ENCODE assay signal across 8 cellular contexts in genomic region chr2:88765154-88765948, GRCh38.
DNase-seq lines count a peak whose midpoint lies in the region; ATAC-seq, FAIRE-seq and TF ChIP-seq lines count a peak whose summit lies in the region.

No MANE protein-coding gene starts in this region.

- no peak overlapping the region for H3K27ac ChIP-seq in HL-60 (replicated peaks)
- no peak overlapping the region for H3K27ac ChIP-seq in endothelial cell of umbilical vein (ENCODE audit: insufficient read depth, low read depth, low read length)

- dilution Hi-C loops in endothelial cell of umbilical vein (cut with MboI; ENCODE audit: extremely low pct_ligation_motif_present, low sequenced_read_pairs): no loop called here

- H3K79me2 ChIP-seq in endothelial cell of umbilical vein (ENCODE audit: control insufficient read depth, insufficient read depth, low read length): no peaks in the 10 kb centered on the region

- H3K9me3 Mint-ChIP-seq in nephron progenitor cell: peaks cover 27% of the 10 kb centered on the region

- peak; percentile 48 to 70 for ATAC-seq in activated CD4-positive, CD25-positive, alpha-beta regulatory T cell treated with anti-CD3 and anti-CD28 coated beads, Interleukin-2, amount 50 U/mL, for 24 hours
- ATAC-seq in HG02610 (IDR thresholded peaks at IDR 0.05; ENCODE audit: unreplicated experiment): no peak

- CTCF ChIA-PET in endothelial cell of umbilical vein (lab: Charles Lee): no interaction called here

- FAIRE-seq in endothelial cell of umbilical vein (lab: Jason Lieb, UNC): no peak

- peak overlapping the region; percentile 76 for H2AFZ ChIP-seq in endothelial cell of umbilical vein (ENCODE audit: low read depth, low read length)

- H3K27me3 ChIP-seq in HL-60 (ENCODE audit: insufficient read depth, poor library complexity, severe bottlenecking) (peaks cover 5% of the 10 kb centered on the region), endothelial cell of umbilical vein (ENCODE audit: control insufficient read depth in 2 of 2, insufficient read depth in 2 of 2, low read length in 2 of 2) (peaks cover 5 to 11% of the 10 kb centered on the region in 2 experiments), HAP-1 (ENCODE audit: low read depth) (0 out of 2 replicates have a peak, but pooled peaks cover 3% of the 10 kb centered on the region)

- H3K36me3 Mint-ChIP-seq in nephron progenitor cell (ENCODE audit: low read depth): no peaks in the 10 kb centered on the region

- H3K4me2 ChIP-seq in endothelial cell of umbilical vein (ENCODE audit: insufficient read depth, low read length): peak overlapping the region; percentile 36

- H3K36me3 ChIP-seq in ES-I3 (ENCODE audit: insufficient read depth, low read length) (no peaks in the 10 kb centered on the region), endothelial cell of umbilical vein (ENCODE audit: control insufficient read depth in 2 of 2, extremely low read depth in 1 of 2, insufficient read depth in 2 of 2, low read length in 2 of 2) (no peaks in the 10 kb centered on the region), HAP-1 (replicated peaks) (no peaks in the 10 kb centered on the region)

- H3K4me1 Mint-ChIP-seq in nephron progenitor cell: no peaks in the 10 kb centered on the region

- H3K4me3 ChIP-seq in HL-60 (replicated peaks; ENCODE audit: insufficient read depth, low read length) (no peak overlapping the region; the same call in 1 of the 2 replicates), endothelial cell of umbilical vein (replicated peaks in 1 of 3; ENCODE audit: insufficient read depth in 1 of 3, low read depth in 1 of 3, low read length in 3 of 3) (peak overlapping the region in 1 of 3 experiments; percentile 11), HAP-1 (no peak overlapping the region)

- intact Hi-C loops in endothelial cell of umbilical vein (cut with micrococcal nuclease): no loop called here

- no peak for TF ChIP-seq POLR2A in endothelial cell of umbilical vein (IDR thresholded peaks at IDR 0.05; ENCODE audit: low read depth, low read length)

- in situ Hi-C loops in HAP-1 (cut with MboI; ENCODE audit: low sequenced_read_pairs): no loop called here

- POLR2A ChIA-PET in endothelial cell of umbilical vein (lab: Charles Lee): no interaction called here

- H3K9ac ChIP-seq in ES-I3 (ENCODE audit: low read depth, low read length) (peak overlapping the region; percentile 17; the same call in 1 of the 2 replicates), endothelial cell of umbilical vein (replicated peaks; ENCODE audit: extremely low read depth, insufficient read depth, low read length) (no peak overlapping the region)

- H4K20me1 ChIP-seq in endothelial cell of umbilical vein (replicated peaks; ENCODE audit: control insufficient read depth, extremely low read depth, insufficient read depth, low read length): no peaks in the 10 kb centered on the region

- H3K4me1 ChIP-seq in ES-I3 (ENCODE audit: insufficient read depth, low read length) (no peaks in the 10 kb centered on the region), endothelial cell of umbilical vein (ENCODE audit: control insufficient read depth, extremely low read depth, insufficient read depth, low read length) (peaks cover 8% of the 10 kb centered on the region), HAP-1 (no peaks in the 10 kb centered on the region)

- peaks cover 56% of the 10 kb centered on the region for H3K27me3 Mint-ChIP-seq in nephron progenitor cell (ENCODE audit: low read depth, poor library complexity)

- no peaks in the 10 kb centered on the region for H3K9me1 ChIP-seq in endothelial cell of umbilical vein (replicated peaks; ENCODE audit: control insufficient read depth, extremely low read depth, insufficient read depth, low read length)

- H3K4me3 Mint-ChIP-seq in nephron progenitor cell: peak overlapping the region; percentile 74

- no peak overlapping the region for H3K27ac Mint-ChIP-seq in nephron progenitor cell

- DNase-seq in HL-60 (ENCODE audit: low read depth in 1 of 2, low spot score in 1 of 2): peak; percentile 8 to 42
- DNase-seq in endothelial cell of umbilical vein (ENCODE audit: low read depth, low spot score): peak; percentile 13
- peak; percentile 54 for DNase-seq in nephron progenitor cell
- no peak for DNase-seq in HAP-1 (ENCODE audit: low spot score in 2 of 2)
- DNase-seq in NCI-H748 (lab: John Stamatoyannopoulos, UW; ENCODE audit: unreplicated experiment): no peak

- H3K9me3 ChIP-seq in ES-I3 (ENCODE audit: control insufficient read depth, insufficient read depth, low read length) (no peaks in the 10 kb centered on the region), endothelial cell of umbilical vein (replicated peaks; ENCODE audit: control insufficient read depth, insufficient read depth, low read length) (no peaks in the 10 kb centered on the region), HAP-1 (no peaks in the 10 kb centered on the region)

- BruUV-seq in endothelial cell of umbilical vein (replicated peaks; lab: Mats Ljungman, UMichigan): no TSS peak

- TF ChIP-seq CTCF in HL-60 (IDR thresholded peaks at IDR 0.05; ENCODE audit: insufficient read depth, low read length) (no peak), endothelial cell of umbilical vein (IDR thresholded peaks at IDR 0.05; ENCODE audit: extremely low read depth in 1 of 2, insufficient read depth in 1 of 2, low read depth in 1 of 2, low read length in 2 of 2) (no peak), nephron progenitor cell (IDR thresholded peaks at IDR 0.05) (no peak)

TF ChIP-seq in endothelial cell of umbilical vein, 7 proteins besides CTCF, POLR2A, EP300 and RAD21:
- no peak for TF ChIP-seq FOS (IDR thresholded peaks at IDR 0.05; ENCODE audit: borderline replicate concordance, insufficient read depth, low read length)
- no peak for TF ChIP-seq POLR2AphosphoS5 (IDR thresholded peaks at IDR 0.05; ENCODE audit: insufficient read depth, low read depth, low read length)
- TF ChIP-seq MAX (IDR thresholded peaks at IDR 0.05; ENCODE audit: insufficient read depth, insufficient read length): no peak
- peak; percentile 84 for TF ChIP-seq EZH2 (IDR thresholded peaks at IDR 0.05; ENCODE audit: borderline replicate concordance, low read depth, low read length, severe bottlenecking)

Comparison
In these comparisons a context has a peak if more than half of its experiments do, and no peak if none do; other contexts are left out.
1. DNase-seq: peak in HL-60 (2 of 2), endothelial cell of umbilical vein (single experiment) and nephron progenitor cell (single experiment); none in HAP-1 (0 of 2) and NCI-H748 (single experiment).